1 cellular context compared by ENCODE assay signal in genomic region chr18:13726228-13726971, GRCh38.
TF ChIP-seq lines count a peak whose summit lies in the region.

Gene FAM210A (minus strand): TSS chr18:13726558. CDS start chr18:13682077, 44,481 bp downstream.
Gene RNMT (plus strand): TSS chr18:13726673. CDS start chr18:13731518, 4,845 bp downstream.

TF ChIP-seq in K562, 482 proteins besides CTCF, POLR2A, EP300 and RAD21 (continued from another document and continues in another):
- TF ChIP-seq CREB3L1 (IDR thresholded peaks at IDR 0.05; ENCODE audit: borderline replicate concordance, low read depth) (peak; percentile 93), KLF16 (IDR thresholded peaks at IDR 0.05) (no peak), CREM (IDR thresholded peaks at IDR 0.05; ENCODE audit: low read depth) (peak; percentile 100), STAT5B (CRISPR knock-in tag; IDR thresholded peaks at IDR 0.05) (no peak), ZNF609 (CRISPR knock-in tag; IDR thresholded peaks at IDR 0.05; ENCODE audit: borderline replicate concordance) (no peak), ETS1 (conservative IDR thresholded peaks at IDR 0.05; ENCODE audit: control insufficient read depth, low read depth, low read length) (peak; percentile 95), TFAP4 (CRISPR knock-in tag; IDR thresholded peaks at IDR 0.05; ENCODE audit: borderline replicate concordance) (peak; percentile 63), ZNF766 (CRISPR knock-in tag; conservative IDR thresholded peaks at IDR 0.05) (no peak), ELF4 (CRISPR knock-in tag; IDR thresholded peaks at IDR 0.05) (peak; percentile 71; the same call in 1 of the 2 replicates), KHSRP (IDR thresholded peaks at IDR 0.05) (peak; percentile 66), SPI1 (IDR thresholded peaks at IDR 0.05; ENCODE audit: borderline replicate concordance, low read depth, low read length) (no peak), SETDB1 (IDR thresholded peaks at IDR 0.05; ENCODE audit: low read length) (no peak), DEAF1 (CRISPR knock-in tag; IDR thresholded peaks at IDR 0.05) (no peak), BRD9 (IDR thresholded peaks at IDR 0.05; ENCODE audit: low read depth, partially characterized antibody) (no peak), ZNF384 (IDR thresholded peaks at IDR 0.05; ENCODE audit: low read depth, low read length) (0 out of 2 replicates have a peak, but pooled peaks have one; percentile 13), STAT5A (IDR thresholded peaks at IDR 0.05; ENCODE audit: borderline replicate concordance, low read length) (no peak), CHD1 (IDR thresholded peaks at IDR 0.05; ENCODE audit: low read length) (no peak), CBX1 (IDR thresholded peaks at IDR 0.05; ENCODE audit: low read depth) (no peak; the same call in 1 of the 2 replicates), CXXC5 (CRISPR knock-in tag; IDR thresholded peaks at IDR 0.05) (peak; percentile 99), HNRNPK (IDR thresholded peaks at IDR 0.05; ENCODE audit: low read depth, low read length, poor library complexity, severe bottlenecking) (no peak), ZNF134 (CRISPR knock-in tag; conservative IDR thresholded peaks at IDR 0.05) (no peak), CCAR2 (IDR thresholded peaks at IDR 0.05; ENCODE audit: low read depth, low read length) (no peak), ZNF507 (tag; conservative IDR thresholded peaks at IDR 0.05) (no peak), KDM5B (IDR thresholded peaks at IDR 0.05; ENCODE audit: insufficient replicate concordance, low read depth, low read length) (peak; percentile 86), EGR1 (conservative IDR thresholded peaks at IDR 0.05) (peak; percentile 79), MTF1 (CRISPR knock-in tag; IDR thresholded peaks at IDR 0.05; ENCODE audit: borderline replicate concordance) (no peak), HDAC8 (tag; IDR thresholded peaks at IDR 0.05) (no peak), MED1 (CRISPR knock-in tag; IDR thresholded peaks at IDR 0.05; ENCODE audit: borderline replicate concordance) (no peak), MYNN (IDR thresholded peaks at IDR 0.05) (no peak), MYNN (CRISPR knock-in tag; IDR thresholded peaks at IDR 0.05) (no peak), TGIF2 (CRISPR knock-in tag; IDR thresholded peaks at IDR 0.05) (no peak), IRF9 (tag; IDR thresholded peaks at IDR 0.05) (no peak), MYC (IDR thresholded peaks at IDR 0.05; ENCODE audit: low read depth, low read length) (peak; percentile 96), MYC (CRISPR knock-in tag; IDR thresholded peaks at IDR 0.05; ENCODE audit: borderline replicate concordance, low read depth) (0 out of 2 replicates have a peak, but pooled peaks have one; percentile 40), ZSCAN32 (CRISPR knock-in tag; IDR thresholded peaks at IDR 0.05) (no peak), CREBBP (IDR thresholded peaks at IDR 0.05; ENCODE audit: low read depth, low read length) (no peak), ZNF75A (CRISPR knock-in tag; IDR thresholded peaks at IDR 0.05) (no peak), ADNP (tag; IDR thresholded peaks at IDR 0.05) (no peak), ZNF449 (CRISPR knock-in tag; IDR thresholded peaks at IDR 0.05) (no peak), NFYB (IDR thresholded peaks at IDR 0.05; ENCODE audit: extremely low read depth, insufficient read length) (no peak), ARID1B (IDR thresholded peaks at IDR 0.05) (0 out of 2 replicates have a peak, but pooled peaks have one; percentile 13), ZNF280B (CRISPR knock-in tag; IDR thresholded peaks at IDR 0.05) (no peak), THAP7 (CRISPR knock-in tag; IDR thresholded peaks at IDR 0.05) (no peak), ZNF589 (CRISPR knock-in tag; IDR thresholded peaks at IDR 0.05; ENCODE audit: low read depth) (no peak), MAX (CRISPR knock-in tag; IDR thresholded peaks at IDR 0.05) (peak; percentile 97), E2F4 (CRISPR knock-in tag; IDR thresholded peaks at IDR 0.05; ENCODE audit: low read depth) (no peak), TCF3 (CRISPR knock-in tag; IDR thresholded peaks at IDR 0.05) (no peak), BCL6 (CRISPR knock-in tag; IDR thresholded peaks at IDR 0.05) (no peak), TAF15 (IDR thresholded peaks at IDR 0.05; ENCODE audit: low read depth, low read length) (no peak), NCOA2 (IDR thresholded peaks at IDR 0.05; ENCODE audit: partially characterized antibody in 2 of 2) (no peak), IRF1 (CRISPR knock-in tag; IDR thresholded peaks at IDR 0.05; ENCODE audit: borderline replicate concordance) (no peak), L3MBTL2 (IDR thresholded peaks at IDR 0.05) (peak; percentile 88), ZNF24 (IDR thresholded peaks at IDR 0.05) (no peak), PHTF2 (CRISPR knock-in tag; IDR thresholded peaks at IDR 0.05) (no peak), ZNF785 (CRISPR knock-in tag; IDR thresholded peaks at IDR 0.05) (no peak)
